Comparison of ENCODE assay signal across 8 cellular contexts in the genomic region with DNA sequence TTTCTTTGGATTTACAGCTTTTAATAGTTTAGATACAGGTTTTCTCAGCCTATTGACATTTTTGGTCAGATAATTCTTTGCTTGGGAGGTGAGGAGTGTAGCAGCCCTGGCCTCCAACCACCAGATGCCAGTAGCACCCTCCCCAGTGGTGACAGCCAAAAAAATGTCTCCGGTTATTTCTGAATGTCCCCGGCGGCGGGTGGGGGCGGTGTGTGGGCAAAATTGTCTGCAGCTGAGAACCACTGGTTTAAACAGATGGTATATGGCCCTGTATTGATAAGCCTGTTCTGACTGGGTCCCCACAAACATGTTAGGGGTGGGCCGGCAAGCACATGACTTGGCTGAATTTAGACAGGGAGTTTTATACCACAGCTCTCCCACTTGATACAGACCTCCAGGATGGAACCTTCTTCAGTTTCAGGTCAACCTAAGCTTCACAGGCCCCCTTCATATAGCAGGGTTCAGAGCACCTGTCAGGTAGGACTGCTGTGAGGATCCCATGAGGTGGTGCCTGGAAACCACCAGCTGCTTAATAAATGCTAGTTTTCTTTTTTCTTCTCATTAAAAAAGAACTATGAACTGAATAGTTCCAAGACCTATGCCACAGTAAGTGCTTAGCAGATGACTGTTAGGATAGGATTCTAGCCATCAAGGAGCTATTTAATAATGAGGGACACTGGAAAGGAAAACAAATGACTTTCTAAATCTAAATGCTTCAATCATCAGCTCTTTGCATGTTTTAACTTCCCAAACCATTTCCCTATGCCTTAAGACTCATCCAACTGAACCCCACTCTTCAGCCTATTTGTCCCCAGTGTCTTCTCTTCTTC. TPM values are rescaled to one million over a fixed set of nuclear protein-coding genes. Genes with fewer than 3 reads are reported as not detected.
A peak's percentile ranks its signal among the peaks of the same experiment; 100 is the strongest.
DNase-seq lines count a peak whose midpoint lies in the region; ATAC-seq and TF ChIP-seq lines count a peak whose summit lies in the region.

No MANE protein-coding gene starts in this region.

- H3K4me3 Mint-ChIP-seq in CD4-positive, alpha-beta T cell, result peak overlapping the region; percentile 52
- H3K4me3 Mint-ChIP-seq in stimulated activated effector memory CD8-positive, alpha-beta T cell treated with anti-CD3 and anti-CD28 coated beads, Interleukin-12 subunit alpha, Interleukin-12 subunit beta, amount 100 ng/mL, for 72 hours, result peak overlapping the region; percentile 43

- H3K9me3 ChIP-seq in CD4-positive, alpha-beta T cell (ENCODE audit: control insufficient read depth, low read length), result no peaks in the 10 kb centered on the region
- H3K9me3 ChIP-seq in right cardiac atrium (ENCODE audit: control insufficient read depth, low read length), result no peaks in the 10 kb centered on the region

- peaks cover 29% of the 10 kb centered on the region for H3K36me3 Mint-ChIP-seq in CD4-positive, alpha-beta T cell (ENCODE audit: low read depth)
- peaks cover 19% of the 10 kb centered on the region for H3K36me3 Mint-ChIP-seq in stimulated activated effector memory CD8-positive, alpha-beta T cell treated with anti-CD3 and anti-CD28 coated beads, Interleukin-12 subunit alpha, Interleukin-12 subunit beta, amount 100 ng/mL, for 72 hours

- H3K4me1 Mint-ChIP-seq in CD4-positive, alpha-beta T cell (ENCODE audit: low read depth), result peaks cover 82% of the 10 kb centered on the region
- H3K4me1 Mint-ChIP-seq in stimulated activated effector memory CD8-positive, alpha-beta T cell treated with anti-CD3 and anti-CD28 coated beads, Interleukin-12 subunit alpha, Interleukin-12 subunit beta, amount 100 ng/mL, for 72 hours, result peaks cover 87% of the 10 kb centered on the region

- H3K4me3 ChIP-seq in LNCaP clone FGC (ENCODE audit: low read depth, low read length), result no peak overlapping the region
- no peak overlapping the region for H3K4me3 ChIP-seq in right cardiac atrium (ENCODE audit: low read length)

- intact Hi-C loops in CD4-positive, alpha-beta T cell (cut with DNase I, micrococcal nuclease), result loop anchor here (1.0 to 2.0 kb wide), 7 partner anchors 66 to 251 kb away; no protein-coding TSS in a partner anchor
- intact Hi-C loops in right cardiac atrium (cut with DNase I), result no loop called here

- peak overlapping the region; percentile 61 for H3K27ac Mint-ChIP-seq in CD4-positive, alpha-beta T cell
- peak overlapping the region; percentile 64 for H3K27ac Mint-ChIP-seq in stimulated activated effector memory CD8-positive, alpha-beta T cell treated with anti-CD3 and anti-CD28 coated beads, Interleukin-12 subunit alpha, Interleukin-12 subunit beta, amount 100 ng/mL, for 72 hours

- peak; percentile 54 to 77 (median 62) for DNase-seq in CD4-positive, alpha-beta T cell
- DNase-seq in LNCaP clone FGC (ENCODE audit: low read depth), result no peak
- DNase-seq in activated T-cell treated with anti-CD3 and anti-CD28 coated beads for 4 hours, result peak; percentile 68
- peak in 2 of 3 donors; percentile 46 to 73 for DNase-seq in right cardiac atrium
- peak in 1 of 2 donors; percentile 86 for DNase-seq in stimulated activated effector memory CD8-positive, alpha-beta T cell treated with anti-CD3 and anti-CD28 coated beads, Interleukin-12 subunit alpha, Interleukin-12 subunit beta, amount 100 ng/mL, for 72 hours (ENCODE audit: low spot score in 2 of 2)
- no peak for DNase-seq in NOMO-1 treated with dmso at 0.1 percent for 144 hours (lab: John Stamatoyannopoulos, UW; ENCODE audit: unreplicated experiment)
- no peak for DNase-seq in EL

- no peaks in the 10 kb centered on the region for H3K27me3 ChIP-seq in CD4-positive, alpha-beta T cell (ENCODE audit: control insufficient read depth, insufficient read depth, low read length)
- no peaks in the 10 kb centered on the region for H3K27me3 ChIP-seq in right cardiac atrium (ENCODE audit: control insufficient read depth, insufficient read depth)

- peak; percentile 75 for TF ChIP-seq CTCF in CD4-positive, alpha-beta T cell (IDR thresholded peaks at IDR 0.05)
- 0 out of 2 replicates have a peak, but pooled peaks have one; percentile 8 for TF ChIP-seq CTCF in LNCaP clone FGC (IDR thresholded peaks at IDR 0.05; ENCODE audit: control insufficient read depth, extremely low read depth, insufficient read depth)

- POLR2A ChIA-PET in CD4-positive, alpha-beta T cell (lab: Charles Lee), result interaction anchor here (0.6 to 3.8 kb wide), 20 partner anchors 10 to 252 kb away, joined by 3 to 59 read pairs (median 4); partner anchors contain the start of genes LPIN2 and MYL12A

- no peaks in the 10 kb centered on the region for H3K9me3 Mint-ChIP-seq in CD4-positive, alpha-beta T cell
- H3K9me3 Mint-ChIP-seq in stimulated activated effector memory CD8-positive, alpha-beta T cell treated with anti-CD3 and anti-CD28 coated beads, Interleukin-12 subunit alpha, Interleukin-12 subunit beta, amount 100 ng/mL, for 72 hours, result peaks cover 2% of the 10 kb centered on the region

- 48% methylated on average over 6 of the region's 6 CpGs for WGBS in right cardiac atrium

- CTCF ChIA-PET in CD4-positive, alpha-beta T cell (lab: Charles Lee), result interaction anchor here (0.6 to 3.8 kb wide), 37 partner anchors 8 to 303 kb away, joined by 3 to 75 read pairs (median 4); partner anchors contain the start of gene MYL12A

- H3K27me3 Mint-ChIP-seq in CD4-positive, alpha-beta T cell, result no peaks in the 10 kb centered on the region

- H3K4me1 ChIP-seq in right cardiac atrium (ENCODE audit: control insufficient read depth, insufficient read depth, low read length), result peaks cover 11% of the 10 kb centered on the region

- no peak overlapping the region for H3K27ac ChIP-seq in CD4-positive, alpha-beta T cell (ENCODE audit: low read depth, low read length)
- peak overlapping the region; percentile 7 for H3K27ac ChIP-seq in right cardiac atrium (ENCODE audit: low read length)

- ATAC-seq in CD4-positive, alpha-beta T cell (ENCODE audit: poor library complexity), result peak; percentile 82
- ATAC-seq in GM21529 (IDR thresholded peaks at IDR 0.05; ENCODE audit: unreplicated experiment), result peak; percentile 84
- peak; percentile 76 to 79 for ATAC-seq in right cardiac atrium
- ATAC-seq in stimulated activated effector memory CD8-positive, alpha-beta T cell treated with anti-CD3 and anti-CD28 coated beads, Interleukin-12 subunit alpha, Interleukin-12 subunit beta, amount 100 ng/mL, for 72 hours, result peak; percentile 77

RNA-seq across cellular contexts. Expression of gene LPIN2, which starts 18.1 kb away (rescaled TPM):
- 10 to 100 TPM; 48.7 to 49.0 TPM for total RNA-seq in CD4-positive, alpha-beta T cell
- 10 to 100 TPM; 12.6 to 18.1 (median 14.2) TPM for total RNA-seq in right cardiac atrium
- 5.0 TPM for polyA plus RNA-seq in right cardiac atrium

Comparison
In these comparisons a context has a peak if more than half of its experiments do, and no peak if none do; other contexts are left out.
1. DNase-seq: peak in CD4-positive, alpha-beta T cell (10 of 10), activated T-cell treated with anti-CD3 and anti-CD28 coated beads for 4 hours (single experiment) and right cardiac atrium (2 of 3); none in LNCaP clone FGC (single experiment), NOMO-1 treated with dmso at 0.1 percent for 144 hours (single experiment) and EL (single experiment).
2. intact Hi-C loops: an anchor here in CD4-positive, alpha-beta T cell (1.0 to 2.0 kb wide); none called in right cardiac atrium.
3. Peak in every context shown above with its lines, with median percentiles within 50 percentile points of each other: ATAC-seq.